4 cellular contexts compared by ENCODE assay signal in the genomic region with DNA sequence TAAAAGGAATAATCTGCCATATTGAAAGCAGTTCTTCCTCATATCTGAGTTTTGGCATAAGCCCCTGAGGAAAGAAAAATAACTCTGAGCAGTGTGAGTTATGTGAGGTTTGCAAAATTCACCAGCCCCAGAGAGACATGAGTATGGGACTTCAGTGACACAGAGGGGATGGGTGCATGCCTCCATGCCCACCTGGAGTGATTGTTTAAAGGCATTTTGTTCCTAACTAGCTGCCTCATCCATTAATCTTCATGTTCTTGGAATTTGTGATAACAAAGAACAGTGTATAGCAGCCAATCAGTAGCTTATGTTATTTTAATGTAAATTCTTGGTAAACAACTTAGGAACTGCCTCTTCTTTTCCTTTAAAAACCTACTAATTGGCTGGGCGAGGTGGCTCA. TPM values are rescaled to one million over a fixed set of nuclear protein-coding genes. Genes with fewer than 3 reads are reported as not detected.
"Had no signal": no experiment of that assay in that cellular context is flagged by ENCODE, and none has a peak within 500 bp of the region (broad histone marks: within the 10 kb centered on the region; RNA-seq: fewer than 3 reads in every experiment).

No MANE protein-coding gene starts in this region.

- DNase-seq: GDM1, GF-D8 had no signal

- ATAC-seq: GM12878 had no signal

- H3K4me3 ChIP-seq: GM12878 had no signal

RNA-seq across cellular contexts. Expression of a gene that starts 11.1 kb away (rescaled TPM):
- total RNA-seq: G401, GM12878 had no signal
- polyA plus RNA-seq: GM12878 had no signal
